8 cellular contexts compared by ENCODE assay signal in genomic region chr20:62794007-62794724, GRCh38. TPM values are rescaled to one million over a fixed set of nuclear protein-coding genes. Genes with fewer than 3 reads are reported as not detected.
DNase-seq lines count a peak whose midpoint lies in the region; ATAC-seq, FAIRE-seq and TF ChIP-seq lines count a peak whose summit lies in the region.

No MANE protein-coding gene starts in this region.

- peak; percentile 69 for TF ChIP-seq POLR2A in breast epithelium (IDR thresholded peaks at IDR 0.05)

- no peak for TF ChIP-seq CTCF in VCaP (conservative IDR thresholded peaks at IDR 0.05)
- no peak for TF ChIP-seq CTCF in breast epithelium (IDR thresholded peaks at IDR 0.05)

- H3K27me3 ChIP-seq in breast epithelium (no peaks in the 10 kb centered on the region), small intestine (ENCODE audit: control insufficient read depth in 2 of 2, insufficient read depth in 2 of 2, low read length in 2 of 2) (no peaks in the 10 kb centered on the region)

- H3K9me3 ChIP-seq in breast epithelium (no peaks in the 10 kb centered on the region), small intestine (ENCODE audit: control insufficient read depth, low read depth) (no peaks in the 10 kb centered on the region)

- peak; percentile 51 for ATAC-seq in GM18870 (IDR thresholded peaks at IDR 0.05; ENCODE audit: unreplicated experiment)
- peak; percentile 62 for ATAC-seq in HG03103 (IDR thresholded peaks at IDR 0.05; ENCODE audit: low read depth, unreplicated experiment)

- H3K27ac ChIP-seq in VCaP (peak overlapping the region; percentile 90), breast epithelium (peak overlapping the region; percentile 88 to 92), small intestine (ENCODE audit: low read depth in 1 of 2, low read length in 1 of 2) (peak overlapping the region; percentile 92 to 97)

- intact Hi-C loops in breast epithelium (cut with DNase I; ENCODE audit: low total_unique reads): no loop called here

- DNase-seq in ACHN (peak; percentile 91), NCI-H2171 (lab: John Stamatoyannopoulos, UW) (peak; percentile 97), breast epithelium (ENCODE audit: low spot score in 2 of 2) (peak; percentile 93 to 96), iPS-NIHi7 (ENCODE audit: extremely low spot score) (peak; percentile 95), small intestine (peak; percentile 96)

- 0 to 2% (median 1%) methylated on average over 42 to 69 of the region's 69 CpGs for WGBS in small intestine, 3 donors

- in situ Hi-C loops in ACHN (cut with HindIII; ENCODE audit: low pct_ligation_motif_present, low pct_unique_long_range_greater_than_20kb, low sequenced_read_pairs): no loop called here

- no peak for FAIRE-seq in small intestine (lab: Jason Lieb, UNC)

- H3K36me3 ChIP-seq in breast epithelium: no peaks in the 10 kb centered on the region
- H3K36me3 ChIP-seq in small intestine (ENCODE audit: control insufficient read depth in 2 of 2, insufficient read depth in 2 of 2, low read length in 2 of 2): peaks cover 0 to 3% of the 10 kb centered on the region in 2 donors

- no peaks in the 10 kb centered on the region for H3K4me1 ChIP-seq in breast epithelium
- H3K4me1 ChIP-seq in small intestine (ENCODE audit: control insufficient read depth in 2 of 2, insufficient read depth in 1 of 2, low read depth in 1 of 2, low read length in 1 of 2): peaks cover 2 to 4% of the 10 kb centered on the region in 2 donors

- peak overlapping the region; percentile 57 to 83 (median 82) for H3K4me3 ChIP-seq in breast epithelium
- H3K4me3 ChIP-seq in small intestine (ENCODE audit: low read depth in 1 of 2, low read length in 2 of 2): peak overlapping the region in 1 of 2 donors; percentile 29

RNA-seq across cellular contexts. Expression of gene MRGBP, which starts 2.1 kb away (rescaled TPM):
- total RNA-seq in breast epithelium: 10 to 100 TPM in 2 of 3 donors, 1 to 10 TPM in 1; 8.5 to 12.9 (median 12.5) TPM
- polyA plus RNA-seq in small intestine: 10 to 100 TPM; 13.2 to 17.0 (median 13.5) TPM

RNA-seq across cellular contexts. Expression of gene OGFR, which starts 10.5 kb away (rescaled TPM):
- 10 to 100 TPM; 38.5 to 45.3 (median 44.2) TPM for total RNA-seq in breast epithelium
- 10 to 100 TPM; 46.6 to 88.3 (median 85.9) TPM for polyA plus RNA-seq in small intestine

RNA-seq across cellular contexts. Expression of gene COL9A3, which starts 22.7 kb away (rescaled TPM):
- total RNA-seq in breast epithelium: 10 to 100 TPM in 1 of 3 donors, 1 to 10 TPM in 1, under 1 TPM in 1; 0.16 to 10.2 (median 5.0) TPM
- polyA plus RNA-seq in small intestine: 10 to 100 TPM in 1 of 3 donors, 1 to 10 TPM in 2; 5.1 to 12.7 (median 6.7) TPM
